Comparison of ENCODE assay signal across 8 cellular contexts in the genomic region with DNA sequence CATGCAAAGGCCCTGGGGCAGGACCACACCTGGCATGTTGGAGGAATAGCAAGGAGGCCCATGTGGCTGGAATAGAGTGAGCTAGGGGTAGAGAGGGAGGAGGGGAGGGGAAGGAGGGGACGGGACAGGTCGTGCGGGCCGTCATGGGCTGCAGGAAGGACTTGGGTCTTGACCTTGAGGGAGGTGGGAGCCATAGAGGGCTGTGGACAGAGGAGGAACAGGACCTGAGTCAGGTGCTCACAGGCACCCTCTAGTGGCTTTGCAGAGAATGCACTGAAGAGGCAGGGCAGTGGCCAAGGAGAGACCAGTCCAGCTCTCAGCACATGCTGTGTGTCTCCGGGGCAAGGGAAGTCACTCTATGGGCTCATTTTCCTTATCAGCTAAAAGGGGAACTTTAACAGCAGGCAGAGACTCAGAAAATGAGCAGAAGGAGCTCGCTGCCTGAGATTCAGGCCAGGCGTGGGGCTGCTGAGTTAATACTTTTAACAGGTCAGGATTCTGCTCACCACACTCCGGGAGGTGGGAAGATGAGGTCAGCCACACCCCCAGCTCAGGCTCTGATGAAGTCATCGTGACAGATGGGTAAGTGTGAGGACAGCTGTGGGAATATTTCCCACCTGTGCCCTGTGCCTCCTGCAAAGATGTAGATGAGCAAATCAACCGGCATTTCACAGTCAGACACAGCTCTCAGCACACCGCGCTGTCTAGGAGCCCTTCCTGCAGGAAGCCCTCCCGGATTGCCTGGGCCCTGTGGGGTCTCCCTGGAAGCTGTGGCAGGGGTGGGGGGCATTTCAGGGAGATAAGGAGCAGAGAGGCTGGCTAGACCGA.
DNase-seq lines count a peak whose midpoint lies in the region; ATAC-seq and TF ChIP-seq lines count a peak whose summit lies in the region.

No MANE protein-coding gene starts in this region.

- no peak overlapping the region for H3K4me3 ChIP-seq in cardiac fibroblast (replicated peaks in 1 of 2; ENCODE audit: low read depth in 2 of 2, low read length in 2 of 2)

- DNase-seq in DMS79 treated with DMSO at 0.1 percent for 48 hours (lab: John Stamatoyannopoulos, UW) (peak; percentile 3), DMS79 (lab: John Stamatoyannopoulos, UW) (no peak), NCI-H1092 treated with DMSO at 0.1 percent for 48 hours (lab: John Stamatoyannopoulos, UW) (peak; percentile 19), T-helper 9 cell (peak; percentile 28), cardiac fibroblast (ENCODE audit: low read depth in 2 of 2) (peak; percentile 82 to 90), kidney tubule cell (ENCODE audit: low spot score) (peak; percentile 93)
- peak; percentile 47 for DNase-seq in stimulated activated CD4-positive, alpha-beta T cell treated with anti-CD3 and anti-CD28 coated beads, Interleukin-4, amount 100 ng/mL, for 24 hours

- peak; percentile 98 for TF ChIP-seq CTCF in cardiac fibroblast (IDR thresholded peaks at IDR 0.05; ENCODE audit: low read depth, low read length)

- no peak for ATAC-seq in GM19395 (IDR thresholded peaks at IDR 0.05; ENCODE audit: unreplicated experiment)
